10 cellular contexts compared by ENCODE assay signal in genomic region chr3:48402281-48402732, GRCh38. TPM values are rescaled to one million over a fixed set of nuclear protein-coding genes. Genes with fewer than 3 reads are reported as not detected.
DNase-seq lines count a peak whose midpoint lies in the region; ATAC-seq and TF ChIP-seq lines count a peak whose summit lies in the region.
"Had no signal": no experiment of that assay in that cellular context is flagged by ENCODE, and none has a peak within 500 bp of the region (broad histone marks: within the 10 kb centered on the region; RNA-seq: fewer than 3 reads in every experiment).

No MANE protein-coding gene starts in this region.

- H3K4me3 ChIP-seq in dorsolateral prefrontal cortex (no peak overlapping the region), mucosa of rectum (ENCODE audit: low read length in 2 of 2) (no peak overlapping the region)
- H3K4me3 ChIP-seq: PC-9 had no signal

- H3K27ac ChIP-seq in 22Rv1 (peak overlapping the region; percentile 8; the same call in 1 of the 2 replicates), dorsolateral prefrontal cortex (peak overlapping the region in 55 of 59 donors; percentile 2 to 83 (median 62)), mucosa of rectum (ENCODE audit: low read depth in 2 of 2, low read length in 2 of 2) (peak overlapping the region; percentile 45 to 50)
- H3K27ac ChIP-seq: PC-9 had no signal

- H3K36me3 ChIP-seq in mucosa of rectum (ENCODE audit: control insufficient read depth in 2 of 2, insufficient read depth in 2 of 2, low read length in 2 of 2), result peaks cover 18 to 25% of the 10 kb centered on the region in 2 donors

- H3K27me3 ChIP-seq in dorsolateral prefrontal cortex (no peaks in the 10 kb centered on the region), mucosa of rectum (ENCODE audit: control insufficient read depth in 2 of 2, insufficient read depth in 2 of 2, low read length in 2 of 2) (no peaks in the 10 kb centered on the region)

- DNase-seq in LHCN-M2 (ENCODE audit: low read depth) (peak; percentile 90), dorsolateral prefrontal cortex (peak in 9 of 10 donors; percentile 27 to 83 (median 59)), T-helper 2 cell (no peak), DMS53 (lab: John Stamatoyannopoulos, UW) (no peak)
- DNase-seq: DMS79 treated with DMSO at 0.1 percent for 48 hours had no signal

- no peak for ATAC-seq in HG03432 (IDR thresholded peaks at IDR 0.05; ENCODE audit: unreplicated experiment)
- no peak for ATAC-seq in GM19463 (IDR thresholded peaks at IDR 0.05; ENCODE audit: unreplicated experiment)

- no peak overlapping the region for H3K9ac ChIP-seq in mucosa of rectum (ENCODE audit: low read depth in 1 of 2, low read length in 2 of 2)

- TF ChIP-seq CTCF in 22Rv1 (IDR thresholded peaks at IDR 0.05) (no peak), dorsolateral prefrontal cortex (IDR thresholded peaks at IDR 0.05 in 54 of 56, conservative IDR thresholded peaks at IDR 0.05 in 2 of 56; ENCODE audit: low read depth in 1 of 56, partially characterized antibody in 56 of 56) (no peak)

- intact Hi-C loops in dorsolateral prefrontal cortex (cut with DNase I), result loop anchor here in 1 of 2 donors (5.0 kb wide), 1 partner anchor 130 kb away; no protein-coding TSS in a partner anchor

- H3K9me3 ChIP-seq in mucosa of rectum (ENCODE audit: control insufficient read depth in 2 of 2, low read length in 2 of 2), result no peaks in the 10 kb centered on the region

- H3K4me1 ChIP-seq in mucosa of rectum (ENCODE audit: control insufficient read depth in 2 of 2, insufficient read depth in 2 of 2, low read length in 2 of 2), result no peaks in the 10 kb centered on the region

RNA-seq across cellular contexts. Expression of gene PLXNB1, which starts 27.6 kb away (rescaled TPM):
- total RNA-seq in LHCN-M2 (2014; rRNA removed) (21.5 and 23.4 TPM in 2 replicates), dorsolateral prefrontal cortex (100 to 1,000 TPM in 116 of 120 experiments, 10 to 100 TPM in 4; 88.5 to 492 (median 177) TPM)
- 8.8 TPM for polyA plus RNA-seq in LHCN-M2 (2012)

RNA-seq across cellular contexts. Expression of gene FBXW12, which starts 30.3 kb away (rescaled TPM):
- total RNA-seq in LHCN-M2 (2014; rRNA removed) (not detected in 2 replicates), dorsolateral prefrontal cortex (1 to 10 TPM in 107 of 120 experiments, under 1 TPM in 13; 0.40 to 4.1 (median 1.8) TPM)
- polyA plus RNA-seq in LHCN-M2 (2012), result not detected
- total RNA-seq: PC-9 had no signal

RNA-seq across cellular contexts. Expression of gene CCDC51, which starts 37.6 kb away (rescaled TPM):
- 28.8 and 29.8 TPM in 2 replicates for total RNA-seq in LHCN-M2 (2014; rRNA removed)
- polyA plus RNA-seq in LHCN-M2 (2012), result 27.4 TPM
- 10 to 100 TPM in 60 of 120 experiments, 1 to 10 TPM in 60; 5.5 to 17.7 (median 10.0) TPM for total RNA-seq in dorsolateral prefrontal cortex

RNA-seq across cellular contexts. Expression of gene TMA7, which starts 37.8 kb away (rescaled TPM):
- total RNA-seq in LHCN-M2 (2014; rRNA removed) (312 and 406 TPM in 2 replicates), dorsolateral prefrontal cortex (100 to 1,000 TPM; 127 to 251 (median 193) TPM)
- 681 TPM for polyA plus RNA-seq in LHCN-M2 (2012)

RNA-seq across cellular contexts. Expression of gene ATRIP, which starts 44.2 kb away (rescaled TPM):
- total RNA-seq in LHCN-M2 (2014; rRNA removed), result 13.9 and 14.1 TPM in 2 replicates
- polyA plus RNA-seq in LHCN-M2 (2012), result 7.8 TPM
- 10 to 100 TPM in 5 of 120 experiments, 1 to 10 TPM in 115; 3.5 to 10.4 (median 6.0) TPM for total RNA-seq in dorsolateral prefrontal cortex

Comparison
In these comparisons a context has a peak if more than half of its experiments do, and no peak if none do; other contexts are left out.
1. H3K27ac ChIP-seq: peak in every context shown above with its lines; median percentile 62 in dorsolateral prefrontal cortex; 48 in mucosa of rectum; 8 in 22Rv1.
2. DNase-seq: peak in LHCN-M2 (single experiment) and dorsolateral prefrontal cortex (9 of 10); none in T-helper 2 cell (0 of 5) and DMS53 (single experiment).